ENCODE assay signal across 8 cellular contexts in genomic region chr21:37562920-37563640, GRCh38.
DNase-seq lines count a peak whose midpoint lies in the region; ATAC-seq and TF ChIP-seq lines count a peak whose summit lies in the region.

No MANE protein-coding gene starts in this region.

- H3K27me3 Mint-ChIP-seq in CD14-positive monocyte (ENCODE audit: low read depth in 3 of 3) = peaks cover 0 to 6% (median 0%) of the 10 kb centered on the region in 3 donors
- no peaks in the 10 kb centered on the region for H3K27me3 Mint-ChIP-seq in activated naive CD8-positive, alpha-beta T cell treated with anti-CD3 and anti-CD28 coated beads for 36 hours

- peak overlapping the region; percentile 4 for H3K9ac ChIP-seq in iPS-18a (ENCODE audit: low read length)

- H3K4me1 Mint-ChIP-seq in CD14-positive monocyte = peaks cover 24% of the 10 kb centered on the region
- H3K4me1 Mint-ChIP-seq in activated naive CD8-positive, alpha-beta T cell treated with anti-CD3 and anti-CD28 coated beads for 36 hours = peaks cover 20% of the 10 kb centered on the region

- peak; percentile 18 for ATAC-seq in GM19324 (IDR thresholded peaks at IDR 0.05; ENCODE audit: low FRiP score, unreplicated experiment)
- ATAC-seq in HG03520 (IDR thresholded peaks at IDR 0.05; ENCODE audit: unreplicated experiment) = peak; percentile 6
- ATAC-seq in thoracic aorta (ENCODE audit: insufficient number of reproducible peaks, low FRiP score, low read depth) = peak; percentile 1

- H3K9me3 Mint-ChIP-seq in CD14-positive monocyte = peaks cover 0 to 12% (median 2%) of the 10 kb centered on the region in 7 donors
- H3K9me3 Mint-ChIP-seq in activated naive CD8-positive, alpha-beta T cell treated with anti-CD3 and anti-CD28 coated beads for 36 hours = no peaks in the 10 kb centered on the region

- H3K27me3 ChIP-seq in iPS-18a (ENCODE audit: control insufficient read depth, insufficient read depth, low read length) (peaks cover 9% of the 10 kb centered on the region), thoracic aorta (replicated peaks; ENCODE audit: insufficient read depth) (no peaks in the 10 kb centered on the region)

- intact Hi-C loops in CD14-positive monocyte (cut with micrococcal nuclease) = loop anchor here (5.0 to 10.0 kb wide), 4 partner anchors 98 to 298 kb away; partner anchors contain the start of genes VPS26C (in 2 of the 2) and DYRK1A (in 1 of the 2)

- H3K9me3 ChIP-seq in iPS-18a (ENCODE audit: control insufficient read depth, low read depth, low read length) (no peaks in the 10 kb centered on the region), thoracic aorta (no peaks in the 10 kb centered on the region)

- H3K27ac ChIP-seq in iPS-18a (ENCODE audit: low read length) = no peak overlapping the region
- H3K27ac ChIP-seq in thoracic aorta = peak overlapping the region; percentile 84 to 98

- H3K4me3 Mint-ChIP-seq in CD14-positive monocyte = peak overlapping the region; percentile 95 to 96
- peak overlapping the region; percentile 91 for H3K4me3 Mint-ChIP-seq in activated naive CD8-positive, alpha-beta T cell treated with anti-CD3 and anti-CD28 coated beads for 36 hours

- no peaks in the 10 kb centered on the region for H3K36me3 ChIP-seq in iPS-18a (ENCODE audit: control insufficient read depth, low read depth, low read length)
- H3K36me3 ChIP-seq in thoracic aorta = no peaks in the 10 kb centered on the region

- H3K36me3 Mint-ChIP-seq in CD14-positive monocyte = no peaks in the 10 kb centered on the region
- H3K36me3 Mint-ChIP-seq in activated naive CD8-positive, alpha-beta T cell treated with anti-CD3 and anti-CD28 coated beads for 36 hours = no peaks in the 10 kb centered on the region

- TF ChIP-seq CTCF in CD14-positive monocyte (IDR thresholded peaks at IDR 0.05) (no peak), thoracic aorta (IDR thresholded peaks at IDR 0.05) (no peak)

- H3K4me1 ChIP-seq in iPS-18a (ENCODE audit: control insufficient read depth, low read depth, low read length) (peaks cover 14% of the 10 kb centered on the region), thoracic aorta (ENCODE audit: control insufficient read depth in 1 of 2, low read depth in 2 of 2) (peaks cover 8 to 20% of the 10 kb centered on the region in 2 donors)

- H3K4me3 ChIP-seq in iPS-18a (ENCODE audit: low read length) (peak overlapping the region; percentile 45), thoracic aorta (peak overlapping the region; percentile 73)

- DNase-seq in CD14-positive monocyte (ENCODE audit: low spot score) (no peak), thoracic aorta (ENCODE audit: low spot score) (no peak), GM19240 (ENCODE audit: insufficient read length, low spot score) (no peak)
- no peak for DNase-seq in activated naive CD8-positive, alpha-beta T cell treated with anti-CD3 and anti-CD28 coated beads for 36 hours
- DNase-seq in central memory CD4-positive, alpha-beta T cell = no peak

- peak overlapping the region; percentile 86 to 100 (median 99) for H3K27ac Mint-ChIP-seq in CD14-positive monocyte
- peak overlapping the region; percentile 100 for H3K27ac Mint-ChIP-seq in activated naive CD8-positive, alpha-beta T cell treated with anti-CD3 and anti-CD28 coated beads for 36 hours
